Comparison of ENCODE assay signal across 8 cellular contexts in genomic region chr6:159790149-159790946, GRCh38. TPM values are rescaled to one million over a fixed set of nuclear protein-coding genes. Genes with fewer than 3 reads are reported as not detected.
A peak's percentile ranks its signal among the peaks of the same experiment; 100 is the strongest.
DNase-seq lines count a peak whose midpoint lies in the region; ATAC-seq lines count a peak whose summit lies in the region.

MRPL18 (plus strand) TSS chr6:159790467; CDS start chr6:159790588, 121 bp downstream.

- H3K9me3 Mint-ChIP-seq in effector memory CD8-positive, alpha-beta T cell, result no peaks in the 10 kb centered on the region

- H3K27ac Mint-ChIP-seq in effector memory CD8-positive, alpha-beta T cell, result peak within 1 kb of the TSS; percentile 92 to 95

- H3K4me3 Mint-ChIP-seq in effector memory CD8-positive, alpha-beta T cell, result peak within 1 kb of the TSS; percentile 95 to 100

- peak; percentile 76 for ATAC-seq in GM21360 (IDR thresholded peaks at IDR 0.05; ENCODE audit: unreplicated experiment)
- peak; percentile 81 for ATAC-seq in effector memory CD8-positive, alpha-beta T cell (replicated peaks)

- peaks cover 89% of the 10 kb centered on the region for H3K36me3 Mint-ChIP-seq in effector memory CD8-positive, alpha-beta T cell (ENCODE audit: insufficient read depth)

- H3K4me1 Mint-ChIP-seq in effector memory CD8-positive, alpha-beta T cell (ENCODE audit: low read depth in 2 of 2), result peaks cover 30 to 45% of the 10 kb centered on the region in 2 donors

- no peaks in the 10 kb centered on the region for H3K27me3 Mint-ChIP-seq in effector memory CD8-positive, alpha-beta T cell

- peak; percentile 90 for DNase-seq in COLO668 (lab: John Stamatoyannopoulos, UW; ENCODE audit: unreplicated experiment)
- DNase-seq in HT1080 (ENCODE audit: low read depth), result peak; percentile 97
- peak; percentile 98 for DNase-seq in NOMO-1 treated with DMSO at 0.1 percent for 48 hours (lab: John Stamatoyannopoulos, UW; ENCODE audit: unreplicated experiment)
- DNase-seq in activated CD8-positive, alpha-beta memory T cell treated with anti-CD3 and anti-CD28 coated beads for 4 hours (ENCODE audit: low read depth in 2 of 2), result peak; percentile 77 to 84
- DNase-seq in effector memory CD8-positive, alpha-beta T cell, result peak; percentile 76 to 78 (median 76)
- peak; percentile 99 for DNase-seq in medulla oblongata (ENCODE audit: extremely low spot score)
- DNase-seq in stimulated activated CD8-positive, alpha-beta memory T cell treated with anti-CD3 and anti-CD28 coated beads, Interleukin-12 subunit alpha, Interleukin-12 subunit beta, amount 100 ng/mL, for 24 hours (ENCODE audit: extremely low read depth), result peak; percentile 83

RNA-seq across cellular contexts. Expression of gene MRPL18, which starts in this region (rescaled TPM):
- 144 and 155 TPM in 2 replicates for total RNA-seq in HT1080 (2014; rRNA removed; shearing (Covaris generic))
- polyA plus RNA-seq in HT1080 (2015; cell fraction: cytosol; rRNA removed), result 117 and 122 TPM in 2 replicates
- polyA plus RNA-seq in HT1080 (2015; cell fraction: nucleus; rRNA removed), result 44.6 and 55.3 TPM in 2 replicates

Comparison
In these comparisons a context has a peak if more than half of its experiments do, and no peak if none do; other contexts are left out.
1. Peak in every context shown above with its lines: DNase-seq and ATAC-seq.